In genomic region chr12:57775563-57776246, GRCh38 we compare ENCODE assay signal across 1 cellular context.
TF ChIP-seq lines count a peak whose summit lies in the region.

No MANE protein-coding gene starts in this region.

TF ChIP-seq in GM23338, 12 proteins besides CTCF, POLR2A, EP300 and RAD21:
- TF ChIP-seq, protein P1, sequence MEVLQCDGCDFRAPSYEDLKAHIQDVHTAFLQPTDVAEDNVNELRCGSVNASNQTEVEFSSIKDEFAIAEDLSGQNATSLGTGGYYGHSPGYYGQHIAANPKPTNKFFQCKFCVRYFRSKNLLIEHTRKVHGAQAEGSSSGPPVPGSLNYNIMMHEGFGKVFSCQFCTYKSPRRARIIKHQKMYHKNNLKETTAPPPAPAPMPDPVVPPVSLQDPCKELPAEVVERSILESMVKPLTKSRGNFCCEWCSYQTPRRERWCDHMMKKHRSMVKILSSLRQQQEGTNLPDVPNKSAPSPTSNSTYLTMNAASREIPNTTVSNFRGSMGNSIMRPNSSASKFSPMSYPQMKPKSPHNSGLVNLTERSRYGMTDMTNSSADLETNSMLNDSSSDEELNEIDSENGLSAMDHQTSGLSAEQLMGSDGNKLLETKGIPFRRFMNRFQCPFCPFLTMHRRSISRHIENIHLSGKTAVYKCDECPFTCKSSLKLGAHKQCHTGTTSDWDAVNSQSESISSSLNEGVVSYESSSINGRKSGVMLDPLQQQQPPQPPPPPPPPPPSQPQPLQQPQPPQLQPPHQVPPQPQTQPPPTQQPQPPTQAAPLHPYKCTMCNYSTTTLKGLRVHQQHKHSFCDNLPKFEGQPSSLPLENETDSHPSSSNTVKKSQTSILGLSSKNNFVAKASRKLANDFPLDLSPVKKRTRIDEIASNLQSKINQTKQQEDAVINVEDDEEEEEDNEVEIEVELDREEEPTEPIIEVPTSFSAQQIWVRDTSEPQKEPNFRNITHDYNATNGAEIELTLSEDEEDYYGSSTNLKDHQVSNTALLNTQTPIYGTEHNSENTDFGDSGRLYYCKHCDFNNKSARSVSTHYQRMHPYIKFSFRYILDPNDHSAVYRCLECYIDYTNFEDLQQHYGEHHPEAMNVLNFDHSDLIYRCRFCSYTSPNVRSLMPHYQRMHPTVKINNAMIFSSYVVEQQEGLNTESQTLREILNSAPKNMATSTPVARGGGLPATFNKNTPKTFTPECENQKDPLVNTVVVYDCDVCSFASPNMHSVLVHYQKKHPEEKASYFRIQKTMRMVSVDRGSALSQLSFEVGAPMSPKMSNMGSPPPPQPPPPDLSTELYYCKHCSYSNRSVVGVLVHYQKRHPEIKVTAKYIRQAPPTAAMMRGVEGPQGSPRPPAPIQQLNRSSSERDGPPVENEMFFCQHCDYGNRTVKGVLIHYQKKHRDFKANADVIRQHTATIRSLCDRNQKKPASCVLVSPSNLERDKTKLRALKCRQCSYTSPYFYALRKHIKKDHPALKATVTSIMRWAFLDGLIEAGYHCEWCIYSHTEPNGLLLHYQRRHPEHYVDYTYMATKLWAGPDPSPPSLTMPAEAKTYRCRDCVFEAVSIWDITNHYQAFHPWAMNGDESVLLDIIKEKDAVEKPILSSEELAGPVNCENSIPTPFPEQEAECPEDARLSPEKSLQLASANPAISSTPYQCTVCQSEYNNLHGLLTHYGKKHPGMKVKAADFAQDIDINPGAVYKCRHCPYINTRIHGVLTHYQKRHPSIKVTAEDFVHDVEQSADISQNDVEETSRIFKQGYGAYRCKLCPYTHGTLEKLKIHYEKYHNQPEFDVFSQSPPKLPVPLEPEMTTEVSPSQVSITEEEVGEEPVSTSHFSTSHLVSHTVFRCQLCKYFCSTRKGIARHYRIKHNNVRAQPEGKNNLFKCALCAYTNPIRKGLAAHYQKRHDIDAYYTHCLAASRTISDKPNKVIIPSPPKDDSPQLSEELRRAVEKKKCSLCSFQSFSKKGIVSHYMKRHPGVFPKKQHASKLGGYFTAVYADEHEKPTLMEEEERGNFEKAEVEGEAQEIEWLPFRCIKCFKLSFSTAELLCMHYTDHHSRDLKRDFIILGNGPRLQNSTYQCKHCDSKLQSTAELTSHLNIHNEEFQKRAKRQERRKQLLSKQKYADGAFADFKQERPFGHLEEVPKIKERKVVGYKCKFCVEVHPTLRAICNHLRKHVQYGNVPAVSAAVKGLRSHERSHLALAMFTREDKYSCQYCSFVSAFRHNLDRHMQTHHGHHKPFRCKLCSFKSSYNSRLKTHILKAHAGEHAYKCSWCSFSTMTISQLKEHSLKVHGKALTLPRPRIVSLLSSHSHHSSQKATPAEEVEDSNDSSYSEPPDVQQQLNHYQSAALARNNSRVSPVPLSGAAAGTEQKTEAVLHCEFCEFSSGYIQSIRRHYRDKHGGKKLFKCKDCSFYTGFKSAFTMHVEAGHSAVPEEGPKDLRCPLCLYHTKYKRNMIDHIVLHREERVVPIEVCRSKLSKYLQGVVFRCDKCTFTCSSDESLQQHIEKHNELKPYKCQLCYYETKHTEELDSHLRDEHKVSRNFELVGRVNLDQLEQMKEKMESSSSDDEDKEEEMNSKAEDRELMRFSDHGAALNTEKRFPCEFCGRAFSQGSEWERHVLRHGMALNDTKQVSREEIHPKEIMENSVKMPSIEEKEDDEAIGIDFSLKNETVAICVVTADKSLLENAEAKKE (CRISPR knock-in tag; IDR thresholded peaks at IDR 0.05) = no peak
- TF ChIP-seq REST (IDR thresholded peaks at IDR 0.05; ENCODE audit: unreplicated experiment) (no peak), STAT1 (IDR thresholded peaks at IDR 0.05; ENCODE audit: unreplicated experiment) (no peak), CREB1 (CRISPR knock-in tag; IDR thresholded peaks at IDR 0.05; ENCODE audit: low read depth) (no peak), ZNF114 (CRISPR knock-in tag; IDR thresholded peaks at IDR 0.05) (no peak), EZH2 (IDR thresholded peaks at IDR 0.05; ENCODE audit: low read depth, unreplicated experiment) (no peak), POLR2AphosphoS5 (IDR thresholded peaks at IDR 0.05; ENCODE audit: low read depth) (no peak), ETS1 (IDR thresholded peaks at IDR 0.05) (no peak)
